16 cellular contexts compared by ENCODE assay signal in the genomic region with DNA sequence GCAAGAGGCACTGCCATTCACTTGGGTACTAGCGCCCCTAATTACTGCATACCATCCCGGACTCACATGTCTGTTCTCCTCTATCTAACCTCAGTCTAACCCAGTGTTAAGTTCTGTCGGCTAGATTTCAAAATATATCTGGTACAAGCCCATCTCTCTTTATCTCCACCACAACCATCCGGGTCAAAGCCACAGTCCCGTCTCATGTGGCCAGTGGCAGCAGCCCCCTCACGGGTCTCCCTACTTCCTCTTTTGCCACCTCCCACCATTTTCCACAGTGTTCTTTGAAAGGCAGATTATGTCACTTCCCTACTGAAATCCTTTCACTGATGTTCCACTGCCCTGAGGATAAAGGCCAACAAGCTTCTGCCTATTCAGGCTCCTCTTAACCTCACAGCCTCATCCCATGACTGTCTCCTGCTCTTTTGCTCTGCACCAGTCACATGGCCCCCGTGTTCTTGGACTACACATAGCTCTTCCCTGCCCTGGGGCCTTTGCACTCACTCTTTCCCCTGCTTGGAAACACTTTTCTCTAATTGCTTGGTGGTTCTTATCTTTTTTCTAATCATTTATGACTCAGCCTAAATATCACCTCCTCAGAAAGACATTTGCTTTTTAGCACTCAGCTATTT.
DNase-seq lines count a peak whose midpoint lies in the region; ATAC-seq lines count a peak whose summit lies in the region.
"Had no signal": no experiment of that assay in that cellular context is flagged by ENCODE, and none has a peak within 500 bp of the region (broad histone marks: within the 10 kb centered on the region; RNA-seq: fewer than 3 reads in every experiment).

No MANE protein-coding gene starts in this region.

- H3K27ac Mint-ChIP-seq in naive thymus-derived CD4-positive, alpha-beta T cell, result no peak overlapping the region

- POLR2A ChIA-PET in naive thymus-derived CD4-positive, alpha-beta T cell (lab: Charles Lee), result no interaction called here

- intact Hi-C loops in naive thymus-derived CD4-positive, alpha-beta T cell (cut with micrococcal nuclease), result no loop called here

- no peak overlapping the region for H3K27ac ChIP-seq in naive thymus-derived CD4-positive, alpha-beta T cell (ENCODE audit: low read depth, low read length)
- H3K27ac ChIP-seq: C4-2B, gastrocnemius medialis, uterus had no signal

- ATAC-seq in naive thymus-derived CD4-positive, alpha-beta T cell, result peak; percentile 22
- ATAC-seq in GM19328 (IDR thresholded peaks at IDR 0.05; ENCODE audit: unreplicated experiment) (no peak), GM18520 (IDR thresholded peaks at IDR 0.05; ENCODE audit: unreplicated experiment) (no peak)
- ATAC-seq: gastrocnemius medialis, SK-N-SH treated with all-trans-retinoic acid at 6 μM for 48 hours had no signal

- peaks cover 0 to 4% (median 0%) of the 10 kb centered on the region in 5 donors for H3K36me3 Mint-ChIP-seq in naive thymus-derived CD4-positive, alpha-beta T cell

- CTCF ChIA-PET in naive thymus-derived CD4-positive, alpha-beta T cell (lab: Charles Lee), result no interaction called here

- peaks cover 0 to 12% (median 6%) of the 10 kb centered on the region in 7 donors for H3K4me1 Mint-ChIP-seq in naive thymus-derived CD4-positive, alpha-beta T cell

- H3K4me1 ChIP-seq in naive thymus-derived CD4-positive, alpha-beta T cell (ENCODE audit: control insufficient read depth in 2 of 2, insufficient read depth in 2 of 2, low read length in 2 of 2), result no peaks in the 10 kb centered on the region
- H3K4me1 ChIP-seq: gastrocnemius medialis, HAP-1, uterus had no signal

- peak overlapping the region in 1 of 10 donors; percentile 5 for H3K4me3 Mint-ChIP-seq in naive thymus-derived CD4-positive, alpha-beta T cell

- DNase-seq in EL, result peak; percentile 73
- peak; percentile 91 for DNase-seq in M059J (ENCODE audit: low read depth)
- DNase-seq in UCSD-AML1 (lab: John Stamatoyannopoulos, UW; ENCODE audit: unreplicated experiment), result peak; percentile 68
- no peak for DNase-seq in naive thymus-derived CD4-positive, alpha-beta T cell
- no peak for DNase-seq in retina
- DNase-seq in GM19240 (ENCODE audit: insufficient read length, low spot score), result no peak
- DNase-seq: activated CD4-positive, CD25-positive, alpha-beta regulatory T cell treated with anti-CD3 and anti-CD28 coated beads, Interleukin-2, amount 50 U/mL, for 72 hours; gastrocnemius medialis; stimulated activated CD4-positive, alpha-beta T cell treated with anti-CD3 and anti-CD28 coated beads, Interleukin-1b, Interleukin-23, amount 100 ng/mL, for 48 hours; stimulated activated CD8-positive, alpha-beta memory T cell treated with anti-CD3 and anti-CD28 coated beads, Interleukin-4, amount 100 ng/mL, for 48 hours; uterus had no signal

- no peaks in the 10 kb centered on the region for H3K9me3 ChIP-seq in naive thymus-derived CD4-positive, alpha-beta T cell (ENCODE audit: control insufficient read depth in 2 of 3, low read length in 3 of 3)
- H3K9me3 ChIP-seq: gastrocnemius medialis, HAP-1, uterus had no signal

- peaks cover 0 to 3% (median 0%) of the 10 kb centered on the region in 11 donors for H3K9me3 Mint-ChIP-seq in naive thymus-derived CD4-positive, alpha-beta T cell

- H3K36me3 ChIP-seq in naive thymus-derived CD4-positive, alpha-beta T cell (ENCODE audit: control insufficient read depth in 2 of 3, insufficient read depth in 3 of 3, low read length in 3 of 3), result no peaks in the 10 kb centered on the region
- H3K36me3 ChIP-seq: gastrocnemius medialis, HAP-1, uterus had no signal

- H3K4me3 ChIP-seq in naive thymus-derived CD4-positive, alpha-beta T cell (ENCODE audit: low read length), result no peak overlapping the region
- H3K4me3 ChIP-seq: gastrocnemius medialis, HAP-1, uterus had no signal

- peaks cover 47 to 57% (median 55%) of the 10 kb centered on the region in 5 donors for H3K27me3 Mint-ChIP-seq in naive thymus-derived CD4-positive, alpha-beta T cell

- H3K27me3 ChIP-seq in naive thymus-derived CD4-positive, alpha-beta T cell (ENCODE audit: control insufficient read depth in 2 of 2, insufficient read depth in 2 of 2, low read length in 2 of 2), result peaks cover 0 to 9% of the 10 kb centered on the region in 2 donors
- H3K27me3 ChIP-seq: uterus had no signal

Comparison
In these comparisons a context has a peak if more than half of its experiments do, and no peak if none do; other contexts are left out.
1. DNase-seq: peak in EL (single experiment), M059J (single experiment) and UCSD-AML1 (single experiment); none in naive thymus-derived CD4-positive, alpha-beta T cell (0 of 9), retina (single experiment) and GM19240 (single experiment).